ENCODE assay signal across 8 cellular contexts in genomic region chr12:54207539-54208267, GRCh38. TPM values are rescaled to one million over a fixed set of nuclear protein-coding genes. Genes with fewer than 3 reads are reported as not detected.
DNase-seq lines count a peak whose midpoint lies in the region; ATAC-seq and TF ChIP-seq lines count a peak whose summit lies in the region.

No MANE protein-coding gene starts in this region.

- H3K27ac ChIP-seq in CD8-positive, alpha-beta memory T cell (ENCODE audit: low read depth, low read length), result no peak overlapping the region

- no peaks in the 10 kb centered on the region for H3K36me3 ChIP-seq in CD8-positive, alpha-beta memory T cell (ENCODE audit: insufficient read depth, low read length)

- H3K27ac Mint-ChIP-seq in CD8-positive, alpha-beta memory T cell, result peak overlapping the region in 1 of 8 donors; percentile 39

- no peaks in the 10 kb centered on the region for H3K27me3 ChIP-seq in CD8-positive, alpha-beta memory T cell (ENCODE audit: insufficient read depth, low read length, poor library complexity, severe bottlenecking)

- CTCF ChIA-PET in CD8-positive, alpha-beta memory T cell (lab: Charles Lee), result interaction anchor here (0.7 to 13.7 kb wide), 18 partner anchors 9 to 464 kb away, joined by 3 to 216 read pairs (median 5); partner anchors contain the start of genes HOXC4, HOXC5, HOXC8 and HOXC9

- no peaks in the 10 kb centered on the region for H3K9me3 Mint-ChIP-seq in CD8-positive, alpha-beta memory T cell

- peaks cover 28 to 60% of the 10 kb centered on the region in 2 donors for H3K27me3 Mint-ChIP-seq in CD8-positive, alpha-beta memory T cell

- peak; percentile 98 for TF ChIP-seq CTCF in NB4 (IDR thresholded peaks at IDR 0.05; ENCODE audit: low read depth, low read length)

- H3K4me3 Mint-ChIP-seq in CD8-positive, alpha-beta memory T cell, result no peak overlapping the region

- H3K4me3 ChIP-seq in CD8-positive, alpha-beta memory T cell (ENCODE audit: low read length), result no peak overlapping the region
- H3K4me3 ChIP-seq in NB4 (ENCODE audit: low read depth, low read length), result no peak overlapping the region

- peak; percentile 56 to 82 (median 66) for DNase-seq in CD8-positive, alpha-beta memory T cell
- DNase-seq in NB4 (ENCODE audit: low read depth) (peak; percentile 74), T-helper 9 cell (peak; percentile 78), astrocyte of the hippocampus (ENCODE audit: low read depth, low spot score) (peak; percentile 77), inferior parietal cortex (ENCODE audit: extremely low spot score) (peak; percentile 61)
- peak; percentile 76 for DNase-seq in stimulated activated CD4-positive, alpha-beta T cell treated with anti-CD3 and anti-CD28 coated beads, Interleukin-1b, Interleukin-23, amount 100 ng/mL, for 48 hours

- ATAC-seq in GM21423 (IDR thresholded peaks at IDR 0.05; ENCODE audit: unreplicated experiment), result peak; percentile 73
- ATAC-seq in HG03095 (IDR thresholded peaks at IDR 0.05; ENCODE audit: unreplicated experiment), result no peak

- no peaks in the 10 kb centered on the region for H3K36me3 Mint-ChIP-seq in CD8-positive, alpha-beta memory T cell

- H3K9me3 ChIP-seq in CD8-positive, alpha-beta memory T cell (ENCODE audit: low read length), result no peaks in the 10 kb centered on the region

- peaks cover 0 to 7% (median 6%) of the 10 kb centered on the region in 3 donors for H3K4me1 Mint-ChIP-seq in CD8-positive, alpha-beta memory T cell

- no peak for TF ChIP-seq POLR2A in NB4 (IDR thresholded peaks at IDR 0.05; ENCODE audit: extremely low read depth, insufficient read length)

- H3K4me1 ChIP-seq in CD8-positive, alpha-beta memory T cell (ENCODE audit: insufficient read depth, low read length), result no peaks in the 10 kb centered on the region

- POLR2A ChIA-PET in CD8-positive, alpha-beta memory T cell (lab: Charles Lee), result no interaction called here

RNA-seq across cellular contexts. Expression of gene SMUG1, which starts 18.9 kb away (rescaled TPM):
- 10 to 100 TPM; 23.3 to 25.2 TPM for total RNA-seq in CD8-positive, alpha-beta memory T cell
- polyA plus RNA-seq in CD8-positive, alpha-beta memory T cell, result 24.1 TPM
